Comparison of ENCODE assay signal across 1 cellular context in genomic region chr22:28936200-28936599, GRCh38.
TF ChIP-seq lines count a peak whose summit lies in the region.

No MANE protein-coding gene starts in this region.

TF ChIP-seq in HepG2, 621 proteins besides CTCF, POLR2A, EP300 and RAD21 (continued from another document):
- TF ChIP-seq ZNF687 (CRISPR knock-in tag; IDR thresholded peaks at IDR 0.05): peak; percentile 20; the same call in 1 of the 2 replicates
- TF ChIP-seq ZNF788 (CRISPR knock-in tag; IDR thresholded peaks at IDR 0.05; ENCODE audit: borderline replicate concordance): 0 out of 2 replicates have a peak, but pooled peaks have one; percentile 26
- TF ChIP-seq PCBP2 (optimal IDR thresholded peaks at IDR 0.05; ENCODE audit: low read depth, low read length, poor library complexity, severe bottlenecking): no peak
- TF ChIP-seq SMYD3 (CRISPR knock-in tag; IDR thresholded peaks at IDR 0.05): no peak
